Comparison of ENCODE assay signal across 22 cellular contexts in genomic region chr10:46536171-46536570, GRCh38. TPM values are rescaled to one million over a fixed set of nuclear protein-coding genes. Genes with fewer than 3 reads are reported as not detected.
"Had no signal": no experiment of that assay in that cellular context is flagged by ENCODE, and none has a peak within 500 bp of the region (broad histone marks: within the 10 kb centered on the region; RNA-seq: fewer than 3 reads in every experiment).

No MANE protein-coding gene starts in this region.

- H3K27ac Mint-ChIP-seq: activated B cell treated with CpG ODN at 0.5 μM for 24 hours; activated CD8-positive, alpha-beta T cell treated with anti-CD3 and anti-CD28 coated beads for 36 hours; activated naive CD8-positive, alpha-beta T cell treated with anti-CD3 and anti-CD28 coated beads for 36 hours; activated T-helper 1 cell treated with anti-CD3 and anti-CD28 coated beads, Interleukin-12 subunit alpha, Interleukin-12 subunit beta, Interleukin-2, Interleukin-4 antibody, amounts not matched to agents 30 ng/mL and 10 ng/mL and 1 ng/mL, durations not matched to agents 14 hours and 24 hours and 36 hours; memory B cell; naive thymus-derived CD8-positive, alpha-beta T cell had no signal

- H3K36me3 ChIP-seq: gastroesophageal sphincter, left ventricle myocardium inferior, neutrophil, upper lobe of left lung had no signal

- H3K36me3 Mint-ChIP-seq: activated naive CD8-positive, alpha-beta T cell treated with anti-CD3 and anti-CD28 coated beads for 36 hours; memory B cell had no signal

- H3K4me3 Mint-ChIP-seq: activated B cell treated with CpG ODN at 0.5 μM for 24 hours; activated CD8-positive, alpha-beta T cell treated with anti-CD3 and anti-CD28 coated beads for 36 hours; activated naive CD8-positive, alpha-beta T cell treated with anti-CD3 and anti-CD28 coated beads for 36 hours; activated T-helper 1 cell treated with anti-CD3 and anti-CD28 coated beads, Interleukin-12 subunit alpha, Interleukin-12 subunit beta, Interleukin-2, Interleukin-4 antibody, amounts not matched to agents 30 ng/mL and 10 ng/mL and 1 ng/mL, durations not matched to agents 14 hours and 24 hours and 36 hours; memory B cell; naive thymus-derived CD8-positive, alpha-beta T cell had no signal

- H3K27me3 ChIP-seq: upper lobe of left lung had no signal

- ATAC-seq: activated CD8-positive, alpha-beta T cell treated with anti-CD3 and anti-CD28 coated beads for 36 hours; gastroesophageal sphincter; naive thymus-derived CD8-positive, alpha-beta T cell had no signal

- H3K4me1 Mint-ChIP-seq: activated B cell treated with CpG ODN at 0.5 μM for 24 hours, memory B cell had no signal

- H3K4me3 ChIP-seq: gastroesophageal sphincter, left ventricle myocardium inferior, upper lobe of left lung had no signal

- H3K9ac ChIP-seq: parathyroid adenoma had no signal

- H3K27ac ChIP-seq: epithelial cell of prostate, gastroesophageal sphincter, left ventricle myocardium inferior, neutrophil, parathyroid adenoma, upper lobe of left lung had no signal

- H3K9me3 ChIP-seq: gastroesophageal sphincter, left ventricle myocardium inferior, neutrophil, upper lobe of left lung had no signal

- H2AFZ ChIP-seq: parathyroid adenoma had no signal

- H3K4me1 ChIP-seq: parathyroid adenoma had no signal

- H3K9me3 Mint-ChIP-seq: activated B cell treated with CpG ODN at 0.5 μM for 24 hours; activated CD8-positive, alpha-beta T cell treated with anti-CD3 and anti-CD28 coated beads for 36 hours; activated naive CD8-positive, alpha-beta T cell treated with anti-CD3 and anti-CD28 coated beads for 36 hours; activated T-helper 1 cell treated with anti-CD3 and anti-CD28 coated beads, Interleukin-12 subunit alpha, Interleukin-12 subunit beta, Interleukin-2, Interleukin-4 antibody, amounts not matched to agents 30 ng/mL and 10 ng/mL and 1 ng/mL, durations not matched to agents 14 hours and 24 hours and 36 hours; memory B cell had no signal

- DNase-seq: activated B cell treated with CpG ODN at 0.5 μM for 24 hours; activated CD4-positive, alpha-beta T cell treated with anti-CD3 and anti-CD28 coated beads for 48 hours; activated CD8-positive, alpha-beta T cell treated with anti-CD3 and anti-CD28 coated beads for 36 hours; activated naive CD8-positive, alpha-beta T cell treated with anti-CD3 and anti-CD28 coated beads for 36 hours; anterior cingulate cortex; dermis blood vessel endothelial cell; retina; small intestine; stimulated activated CD4-positive, alpha-beta T cell treated with anti-CD3 and anti-CD28 coated beads, Interleukin-4, amount 100 ng/mL, for 4 hours; stimulated activated CD8-positive, alpha-beta memory T cell treated with anti-CD3 and anti-CD28 coated beads, Interleukin-4, amount 100 ng/mL, for 48 hours; stimulated activated naive CD4-positive, alpha-beta T cell treated with Interleukin-2 at 50 U/mL for 16 hours; SW 1271 had no signal

RNA-seq across cellular contexts. Expression of gene GPRIN2, which starts 20.3 kb away (rescaled TPM):
- total RNA-seq: activated B cell treated with CpG ODN at 0.5 μM for 24 hours; activated CD8-positive, alpha-beta T cell treated with anti-CD3 and anti-CD28 coated beads for 36 hours; activated naive CD8-positive, alpha-beta T cell treated with anti-CD3 and anti-CD28 coated beads for 36 hours; activated T-helper 1 cell treated with anti-CD3 and anti-CD28 coated beads, Interleukin-12 subunit alpha, Interleukin-12 subunit beta, Interleukin-2, Interleukin-4 antibody, amounts not matched to agents 30 ng/mL and 10 ng/mL and 1 ng/mL, durations not matched to agents 14 hours and 24 hours and 36 hours; left ventricle myocardium inferior; naive thymus-derived CD8-positive, alpha-beta T cell; T-helper 2 cell treated with Interferon-gamma antibody and Interleukin-4, amounts not matched to agents 100 ng/mL and 5 ng/mL, for 36 hours had no signal
- polyA plus RNA-seq: naive thymus-derived CD8-positive, alpha-beta T cell had no signal
